17 cellular contexts compared by ENCODE assay signal in the genomic region with DNA sequence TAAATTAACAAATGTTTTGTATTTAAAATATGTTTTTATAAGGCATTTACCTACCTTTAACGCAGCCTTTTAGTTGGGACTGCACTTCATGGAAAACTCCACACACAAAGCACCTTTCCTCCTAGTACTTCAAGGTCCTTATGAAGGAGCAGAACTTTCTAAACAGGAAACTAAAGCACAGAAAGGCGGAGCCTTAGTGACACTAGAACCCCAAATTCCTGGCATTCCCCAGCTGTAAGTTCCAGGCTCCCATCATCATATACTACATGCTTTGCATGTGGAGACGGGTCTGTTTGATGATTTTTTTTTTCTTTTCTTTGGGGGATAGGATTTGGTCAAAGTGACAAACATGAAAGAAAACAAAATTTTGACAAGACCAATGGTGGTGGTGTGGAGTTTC. TPM values are rescaled to one million over a fixed set of nuclear protein-coding genes. Genes with fewer than 3 reads are reported as not detected.
"Had no signal": no experiment of that assay in that cellular context is flagged by ENCODE, and none has a peak within 500 bp of the region (broad histone marks: within the 10 kb centered on the region; RNA-seq: fewer than 3 reads in every experiment).

No MANE protein-coding gene starts in this region.

- H3K4me1 Mint-ChIP-seq: naive thymus-derived CD8-positive, alpha-beta T cell had no signal

- H3K27me3 ChIP-seq: heart left ventricle, right lobe of liver, testis had no signal

- H3K4me3 ChIP-seq: heart left ventricle, lung, psoas muscle, right lobe of liver, testis had no signal

- H3K36me3 ChIP-seq: heart left ventricle, right lobe of liver had no signal

- ATAC-seq: heart left ventricle; naive thymus-derived CD8-positive, alpha-beta T cell; psoas muscle; right lobe of liver had no signal

- H3K27ac ChIP-seq: psoas muscle, right lobe of liver, testis, VCaP had no signal

- H3K9me3 ChIP-seq: heart left ventricle, psoas muscle, right lobe of liver, testis had no signal

- H3K27ac Mint-ChIP-seq: activated naive CD4-positive, alpha-beta T cell treated with anti-CD3 and anti-CD28 coated beads for 36 hours; naive thymus-derived CD8-positive, alpha-beta T cell; stimulated activated naive CD8-positive, alpha-beta T cell treated with anti-CD3 and anti-CD28 coated beads, Interleukin-15, Interleukin-2, amounts not matched to agents 100 ng/mL and 50 ng/mL, for 24 hours had no signal

- H3K9me3 Mint-ChIP-seq: activated naive CD4-positive, alpha-beta T cell treated with anti-CD3 and anti-CD28 coated beads for 36 hours; naive thymus-derived CD8-positive, alpha-beta T cell; stimulated activated naive CD8-positive, alpha-beta T cell treated with anti-CD3 and anti-CD28 coated beads, Interleukin-15, Interleukin-2, amounts not matched to agents 100 ng/mL and 50 ng/mL, for 24 hours had no signal

- H3K4me1 ChIP-seq: psoas muscle, right lobe of liver, testis had no signal

- H3K4me3 Mint-ChIP-seq: activated naive CD4-positive, alpha-beta T cell treated with anti-CD3 and anti-CD28 coated beads for 36 hours; naive thymus-derived CD8-positive, alpha-beta T cell; stimulated activated naive CD8-positive, alpha-beta T cell treated with anti-CD3 and anti-CD28 coated beads, Interleukin-15, Interleukin-2, amounts not matched to agents 100 ng/mL and 50 ng/mL, for 24 hours had no signal

- H3K36me3 Mint-ChIP-seq: naive thymus-derived CD8-positive, alpha-beta T cell had no signal

- DNase-seq: activated CD4-positive, alpha-beta T cell treated with anti-CD3 and anti-CD28 coated beads for 4 hours; activated naive CD4-positive, alpha-beta T cell treated with anti-CD3 and anti-CD28 coated beads for 36 hours; heart left ventricle; kidney; naive thymus-derived CD8-positive, alpha-beta T cell; nucleus accumbens; psoas muscle; right lobe of liver; stimulated activated CD4-positive, alpha-beta T cell treated with anti-CD3 and anti-CD28 coated beads, Interleukin-2, amount 100 ng/mL, for 48 hours; stimulated activated CD8-positive, alpha-beta memory T cell treated with anti-CD3 and anti-CD28 coated beads, Interleukin-4, amount 100 ng/mL, for 48 hours; T-helper 1 cell; testis had no signal

RNA-seq across cellular contexts. Expression of gene STXBP6, which starts 39.5 kb away (rescaled TPM):
- total RNA-seq: activated naive CD4-positive, alpha-beta T cell treated with anti-CD3 and anti-CD28 coated beads for 36 hours; endothelial cell of umbilical vein; mononuclear cell; naive thymus-derived CD8-positive, alpha-beta T cell had no signal
